7 cellular contexts compared by ENCODE assay signal in genomic region chr20:45812157-45813005, GRCh38. TPM values are rescaled to one million over a fixed set of nuclear protein-coding genes. Genes with fewer than 3 reads are reported as not detected.
A peak's percentile ranks its signal among the peaks of the same experiment; 100 is the strongest.
DNase-seq lines count a peak whose midpoint lies in the region; ATAC-seq, FAIRE-seq and TF ChIP-seq lines count a peak whose summit lies in the region.

TSS of gene UBE2C (plus strand) at chr20:45812644. CDS start at chr20:45812696, 52 bp downstream.

- peaks cover 14 to 43% (median 36%) of the 10 kb centered on the region in 4 donors for H3K36me3 ChIP-seq in sigmoid colon

- peak within 1 kb of the TSS; percentile 23 to 61 (median 52) for H3K4me3 ChIP-seq in sigmoid colon

- intact Hi-C loops in sigmoid colon (cut with DNase I): loop anchor here (10.0 kb wide), 1 partner anchor 122 kb away; the partner anchor contains the start of gene PCIF1

- no peaks in the 10 kb centered on the region for H3K9me3 Mint-ChIP-seq in brain

- H3K27me3 Mint-ChIP-seq in brain: peaks cover 10% of the 10 kb centered on the region

- no peak for TF ChIP-seq EP300 in sigmoid colon (IDR thresholded peaks at IDR 0.05)

- WGBS in sigmoid colon, 2 donors: 0 to 2% methylated on average over 65 of the region's 65 CpGs

- peaks cover 46% of the 10 kb centered on the region for H3K36me3 Mint-ChIP-seq in brain

- no peaks in the 10 kb centered on the region for H3K27me3 ChIP-seq in sigmoid colon

- peaks cover 0 to 19% (median 9%) of the 10 kb centered on the region in 4 donors for H3K4me1 ChIP-seq in sigmoid colon

- no peaks in the 10 kb centered on the region for H3K9me3 ChIP-seq in sigmoid colon

- TF ChIP-seq POLR2A in sigmoid colon (IDR thresholded peaks at IDR 0.05): no peak

- peak; percentile 95 for FAIRE-seq in TTC549 (lab: Jason Lieb, UNC)

- peaks cover 31% of the 10 kb centered on the region for H3K4me1 Mint-ChIP-seq in brain

- peak; percentile 91 for DNase-seq in NCI-H2107 (lab: John Stamatoyannopoulos, UW)
- peak; percentile 99 for DNase-seq in iPS DF 4.7 (ENCODE audit: extremely low read depth, low spot score)
- peak; percentile 99 for DNase-seq in sigmoid colon

- ATAC-seq in GM18519 (IDR thresholded peaks at IDR 0.05; ENCODE audit: low FRiP score, unreplicated experiment) (peak; percentile 98), HG03060 (IDR thresholded peaks at IDR 0.05; ENCODE audit: low read depth, unreplicated experiment) (peak; percentile 94)

- H3K27ac ChIP-seq in sigmoid colon: peak within 1 kb of the TSS; percentile 53 to 69 (median 64)

- H3K4me3 Mint-ChIP-seq in brain: peak within 1 kb of the TSS; percentile 84 to 92 (median 90)

- TF ChIP-seq CTCF in brain (conservative IDR thresholded peaks at IDR 0.05): no peak
- no peak for TF ChIP-seq CTCF in sigmoid colon (IDR thresholded peaks at IDR 0.05)

- H3K27ac Mint-ChIP-seq in brain: peak within 1 kb of the TSS; percentile 78 to 98 (median 94)

RNA-seq across cellular contexts. Expression of gene UBE2C, which starts in this region (rescaled TPM):
- 383 TPM for polyA plus RNA-seq in brain (ENCODE audit: insufficient read depth, low read depth, low replicate concordance)
- 1 to 10 TPM in 1 of 4 donors, not detected in 3; 3.3 TPM for total RNA-seq in sigmoid colon
- polyA plus RNA-seq in sigmoid colon: 10 to 100 TPM; 12.6 to 90.3 (median 29.6) TPM

Comparison
In these comparisons a context has a peak if more than half of its experiments do, and no peak if none do; other contexts are left out.
1. Peak in every context shown above with its lines: DNase-seq, ATAC-seq, H3K4me3 ChIP-seq and H3K27ac ChIP-seq.